Comparison of ENCODE assay signal across 8 cellular contexts in genomic region chr16:1983053-1983543, GRCh38. TPM values are rescaled to one million over a fixed set of nuclear protein-coding genes. Genes with fewer than 3 reads are reported as not detected.
A peak's percentile ranks its signal among the peaks of the same experiment; 100 is the strongest.
DNase-seq lines count a peak whose midpoint lies in the region; ATAC-seq and TF ChIP-seq lines count a peak whose summit lies in the region.

No MANE protein-coding gene starts in this region.

- peaks cover 52% of the 10 kb centered on the region for H3K27me3 Mint-ChIP-seq in mesothelial cell of epicardium (ENCODE audit: low read depth)

- H3K4me1 ChIP-seq in heart left ventricle (peaks cover 3 to 43% (median 20%) of the 10 kb centered on the region in 12 donors), body of pancreas (peaks cover 62% of the 10 kb centered on the region), uterus (peaks cover 0 to 8% of the 10 kb centered on the region in 2 donors)

- peak overlapping the region; percentile 25 to 88 (median 80) for H3K27ac ChIP-seq in heart left ventricle
- H3K27ac ChIP-seq in body of pancreas, result peak overlapping the region in 3 of 4 donors; percentile 78 to 84 (median 80)
- H3K27ac ChIP-seq in uterus, result peak overlapping the region in 1 of 2 donors; percentile 56

- H3K27me3 ChIP-seq in heart left ventricle, result peaks cover 7 to 51% (median 27%) of the 10 kb centered on the region in 9 donors
- no peaks in the 10 kb centered on the region for H3K27me3 ChIP-seq in body of pancreas
- H3K27me3 ChIP-seq in uterus, result peaks cover 0 to 14% of the 10 kb centered on the region in 2 donors

- H3K36me3 ChIP-seq in heart left ventricle, result peaks cover 0 to 28% (median 17%) of the 10 kb centered on the region in 9 donors
- H3K36me3 ChIP-seq in body of pancreas (replicated peaks in 1 of 2; ENCODE audit: insufficient read depth in 1 of 2, low read depth in 2 of 2), result peaks cover 0 to 2% of the 10 kb centered on the region in 2 donors
- H3K36me3 ChIP-seq in uterus, result no peaks in the 10 kb centered on the region

- H3K9me3 Mint-ChIP-seq in mesothelial cell of epicardium, result no peaks in the 10 kb centered on the region

- H3K4me1 Mint-ChIP-seq in mesothelial cell of epicardium, result peaks cover 15% of the 10 kb centered on the region

- intact Hi-C loops in heart left ventricle (cut with DNase I) (no loop called here), left cardiac atrium (cut with DNase I) (no loop called here), body of pancreas (cut with DNase I) (no loop called here), uterus (cut with DNase I; ENCODE audit: low total_unique reads) (no loop called here)

- H3K4me3 Mint-ChIP-seq in mesothelial cell of epicardium, result peak overlapping the region; percentile 72

- H3K27ac Mint-ChIP-seq in mesothelial cell of epicardium, result peak overlapping the region; percentile 30

- TF ChIP-seq POLR2A in heart left ventricle (IDR thresholded peaks at IDR 0.05), result no peak
- TF ChIP-seq POLR2A in body of pancreas (IDR thresholded peaks at IDR 0.05), result no peak
- no peak for TF ChIP-seq POLR2A in uterus (IDR thresholded peaks at IDR 0.05)

- WGBS in heart left ventricle, 4 donors, result 22 to 46% (median 26%) methylated on average over 13 to 18 of the region's 18 CpGs
- WGBS in body of pancreas, 2 donors, result 28 to 38% methylated on average over 15 to 18 of the region's 18 CpGs

- no peak for DNase-seq in heart left ventricle
- DNase-seq in left cardiac atrium, result no peak
- DNase-seq in body of pancreas, result no peak
- DNase-seq in mesothelial cell of epicardium (ENCODE audit: low spot score in 2 of 2, unreplicated experiment in 2 of 2), result no peak
- DNase-seq in uterus, result no peak
- no peak for DNase-seq in DMS79 (lab: John Stamatoyannopoulos, UW)
- no peak for DNase-seq in cerebellum (ENCODE audit: low spot score)
- DNase-seq in DMS153 (lab: John Stamatoyannopoulos, UW), result no peak

- H3K36me3 Mint-ChIP-seq in mesothelial cell of epicardium, result peaks cover 9% of the 10 kb centered on the region

- peak overlapping the region; percentile 59 to 98 (median 86) for H3K4me3 ChIP-seq in heart left ventricle
- H3K4me3 ChIP-seq in body of pancreas, result peak overlapping the region in 1 of 2 donors; percentile 11
- peak overlapping the region; percentile 45 to 57 for H3K4me3 ChIP-seq in uterus

- TF ChIP-seq CTCF in heart left ventricle (IDR thresholded peaks at IDR 0.05), result no peak
- peak in 1 of 7 experiments; percentile 5 for TF ChIP-seq CTCF in body of pancreas (IDR thresholded peaks at IDR 0.05)
- no peak for TF ChIP-seq CTCF in mesothelial cell of epicardium (IDR thresholded peaks at IDR 0.05; ENCODE audit: unreplicated experiment)
- peak in 1 of 4 experiments; percentile 1 for TF ChIP-seq CTCF in uterus (IDR thresholded peaks at IDR 0.05)

- H3K9me3 ChIP-seq in heart left ventricle (no peaks in the 10 kb centered on the region), body of pancreas (no peaks in the 10 kb centered on the region), uterus (no peaks in the 10 kb centered on the region)

- ATAC-seq in heart left ventricle (no peak), left cardiac atrium (no peak), body of pancreas (no peak)

RNA-seq across cellular contexts. Expression of gene GFER, which starts 0.9 kb away (rescaled TPM):
- total RNA-seq in heart left ventricle (10 to 100 TPM; 18.0 to 29.9 (median 23.5) TPM), left cardiac atrium (10 to 100 TPM; 18.1 to 20.6 TPM), body of pancreas (10 to 100 TPM; 13.2 to 35.9 TPM), mesothelial cell of epicardium (22.8 to 26.5 TPM (median 23.7 TPM) in 3 replicates), uterus (10 to 100 TPM in 1 of 4 donors, 1 to 10 TPM in 3; 2.6 to 20.8 (median 6.6) TPM), cerebellum (9.5 TPM)
- polyA plus RNA-seq in heart left ventricle, result 10 to 100 TPM; 36.6 to 51.1 TPM

RNA-seq across cellular contexts. Expression of gene NOXO1, which starts 1.8 kb away (rescaled TPM):
- total RNA-seq in heart left ventricle, result not detected
- polyA plus RNA-seq in heart left ventricle, result under 1 TPM; 0.06 to 0.15 TPM
- total RNA-seq in left cardiac atrium, result not detected
- total RNA-seq in body of pancreas, result not detected
- 0.42 to 1.3 TPM (median 0.73 TPM) in 3 replicates for total RNA-seq in mesothelial cell of epicardium
- 1 to 10 TPM in 1 of 4 donors, not detected in 3; 1.0 TPM for total RNA-seq in uterus
- total RNA-seq in cerebellum, result 0.64 TPM

RNA-seq across cellular contexts. Expression of gene SYNGR3, which starts 6.7 kb away (rescaled TPM):
- total RNA-seq in heart left ventricle (1 to 10 TPM in 3 of 9 donors, under 1 TPM in 6; 0.19 to 1.3 (median 0.86) TPM), left cardiac atrium (1 to 10 TPM in 1 of 2 donors, under 1 TPM in 1; 0.74 to 1.9 TPM), body of pancreas (1 to 10 TPM in 1 of 2 donors, under 1 TPM in 1; 0.33 to 1.6 TPM), mesothelial cell of epicardium (0.49 to 1.3 TPM (median 1.0 TPM) in 3 replicates), uterus (1 to 10 TPM in 1 of 4 donors, not detected in 3; 1.5 TPM), cerebellum (25.4 TPM)
- 1 to 10 TPM in 1 of 2 donors, under 1 TPM in 1; 0.53 to 2.7 TPM for polyA plus RNA-seq in heart left ventricle

RNA-seq across cellular contexts. Expression of gene TBL3, which starts 11.2 kb away (rescaled TPM):
- total RNA-seq in heart left ventricle, result 10 to 100 TPM; 19.3 to 68.7 (median 21.5) TPM
- 10 to 100 TPM; 57.9 to 59.5 TPM for polyA plus RNA-seq in heart left ventricle
- 10 to 100 TPM; 19.4 to 21.5 TPM for total RNA-seq in left cardiac atrium
- total RNA-seq in body of pancreas, result 10 to 100 TPM; 38.9 to 40.7 TPM
- total RNA-seq in mesothelial cell of epicardium, result 35.5 to 40.6 TPM (median 37.2 TPM) in 3 replicates
- 10 to 100 TPM in 3 of 4 donors, 1 to 10 TPM in 1; 4.1 to 46.6 (median 27.4) TPM for total RNA-seq in uterus
- 10.1 TPM for total RNA-seq in cerebellum

RNA-seq across cellular contexts. Expression of gene RNF151, which starts 16.4 kb away (rescaled TPM):
- not detected for total RNA-seq in heart left ventricle
- polyA plus RNA-seq in heart left ventricle, result not detected
- total RNA-seq in left cardiac atrium, result not detected
- total RNA-seq in body of pancreas, result not detected
- not detected in 3 replicates for total RNA-seq in mesothelial cell of epicardium
- total RNA-seq in uterus, result not detected
- total RNA-seq in cerebellum, result not detected
